8 cellular contexts compared by ENCODE assay signal in genomic region chr1:7940745-7941436, GRCh38.
DNase-seq lines count a peak whose midpoint lies in the region; ATAC-seq and TF ChIP-seq lines count a peak whose summit lies in the region.

Gene TNFRSF9, minus strand, starts transcription at chr1:7940839. Its CDS starts 845 bp downstream, at chr1:7939994.

- no peak within 1 kb of the TSS for H3K9ac ChIP-seq in MM.1S (ENCODE audit: low read length)

- H2AFZ ChIP-seq in MM.1S (ENCODE audit: low read length): no peak within 1 kb of the TSS

- no peak for TF ChIP-seq CTCF in MM.1S (IDR thresholded peaks at IDR 0.05; ENCODE audit: low read length)

- no peaks in the 10 kb centered on the region for H4K20me1 ChIP-seq in MM.1S (ENCODE audit: insufficient read depth, low read length)

- no peaks in the 10 kb centered on the region for H3K36me3 ChIP-seq in MM.1S (replicated peaks; ENCODE audit: insufficient read depth, low read length)

- peak; percentile 65 for ATAC-seq in GM21619 (IDR thresholded peaks at IDR 0.05; ENCODE audit: unreplicated experiment)

- no peaks in the 10 kb centered on the region for H3F3A ChIP-seq in MM.1S (ENCODE audit: insufficient read depth, low read length)

- H3K4me1 ChIP-seq in MM.1S (ENCODE audit: low read length): no peaks in the 10 kb centered on the region

- peaks cover 84% of the 10 kb centered on the region for H3K27me3 ChIP-seq in MM.1S (replicated peaks; ENCODE audit: insufficient read depth, low read length)

- no peak within 1 kb of the TSS for H3K27ac ChIP-seq in MM.1S (ENCODE audit: low read length)

- no peaks in the 10 kb centered on the region for H3K9me2 ChIP-seq in MM.1S (replicated peaks; ENCODE audit: insufficient read depth, low read length)

- H3K4me2 ChIP-seq in MM.1S (ENCODE audit: low read depth, low read length): no peak within 1 kb of the TSS

- no peaks in the 10 kb centered on the region for H3K9me3 ChIP-seq in MM.1S (replicated peaks; ENCODE audit: insufficient read depth, low read length)

- no peak within 1 kb of the TSS for H3K4me3 ChIP-seq in MM.1S (ENCODE audit: low read length)

- H3K79me2 ChIP-seq in MM.1S (ENCODE audit: low read length): no peaks in the 10 kb centered on the region

- DNase-seq in activated CD4-positive, CD25-positive, alpha-beta regulatory T cell treated with anti-CD3 and anti-CD28 coated beads, Interleukin-2, amount 50 U/mL, for 72 hours: peak; percentile 78
- peak; percentile 55 for DNase-seq in effector CD4-positive, alpha-beta T cell
- DNase-seq in stimulated activated CD4-positive, alpha-beta T cell treated with anti-CD3 and anti-CD28 coated beads, Interleukin-1b, Interleukin-23, amount 100 ng/mL, for 48 hours: peak; percentile 80
- DNase-seq in MM.1S (no peak), NCI-H524 treated with DMSO at 0.1 percent for 48 hours (lab: John Stamatoyannopoulos, UW) (no peak), RPMI8226 (no peak), NCI-H187 (lab: John Stamatoyannopoulos, UW) (no peak)

Comparison
In these comparisons a context has a peak if more than half of its experiments do, and no peak if none do; other contexts are left out.
1. DNase-seq: peak in activated CD4-positive, CD25-positive, alpha-beta regulatory T cell treated with anti-CD3 and anti-CD28 coated beads, Interleukin-2, amount 50 U/mL, for 72 hours (single experiment), effector CD4-positive, alpha-beta T cell (single experiment) and stimulated activated CD4-positive, alpha-beta T cell treated with anti-CD3 and anti-CD28 coated beads, Interleukin-1b, Interleukin-23, amount 100 ng/mL, for 48 hours (single experiment); none in MM.1S (single experiment), NCI-H524 treated with DMSO at 0.1 percent for 48 hours (single experiment), RPMI8226 (single experiment) and NCI-H187 (0 of 2).